ENCODE assay signal across 9 cellular contexts in genomic region chr5:58458851-58459275, GRCh38. TPM values are rescaled to one million over a fixed set of nuclear protein-coding genes. Genes with fewer than 3 reads are reported as not detected.
DNase-seq lines count a peak whose midpoint lies in the region; ATAC-seq lines count a peak whose summit lies in the region.
"Had no signal": no experiment of that assay in that cellular context is flagged by ENCODE, and none has a peak within 500 bp of the region (broad histone marks: within the 10 kb centered on the region; RNA-seq: fewer than 3 reads in every experiment).

No MANE protein-coding gene starts in this region.

- peaks cover 28% of the 10 kb centered on the region for H3K36me3 Mint-ChIP-seq in activated T-helper 17 cell treated with anti-CD3 and anti-CD28 coated beads, Interleukin-2, amount 50 U/mL, for 72 hours (ENCODE audit: low read depth)
- H3K36me3 Mint-ChIP-seq in stimulated activated memory B cell treated with anti-CD40 and anti-IgM and Interleukin-4, amounts not matched to agents 10 μg/mL and 1 μg/mL and 100 μg/mL, for 72 hours, result peaks cover 20% of the 10 kb centered on the region

- peaks cover 8% of the 10 kb centered on the region for H3K4me1 ChIP-seq in iPS-20b (ENCODE audit: insufficient read depth, low read length)

- peaks cover 14% of the 10 kb centered on the region for H3K27me3 Mint-ChIP-seq in activated T-helper 17 cell treated with anti-CD3 and anti-CD28 coated beads, Interleukin-2, amount 50 U/mL, for 72 hours
- no peaks in the 10 kb centered on the region for H3K27me3 Mint-ChIP-seq in stimulated activated memory B cell treated with anti-CD40 and anti-IgM and Interleukin-4, amounts not matched to agents 10 μg/mL and 1 μg/mL and 100 μg/mL, for 72 hours

- H3K4me3 ChIP-seq in iPS-20b (ENCODE audit: low read length), result peak overlapping the region; percentile 84

- no peak overlapping the region for H3K27ac ChIP-seq in iPS-20b (ENCODE audit: low read length)

- H3K4me3 Mint-ChIP-seq in activated T-helper 17 cell treated with anti-CD3 and anti-CD28 coated beads, Interleukin-2, amount 50 U/mL, for 72 hours, result peak overlapping the region; percentile 74
- H3K4me3 Mint-ChIP-seq in stimulated activated memory B cell treated with anti-CD40 and anti-IgM and Interleukin-4, amounts not matched to agents 10 μg/mL and 1 μg/mL and 100 μg/mL, for 72 hours, result peak overlapping the region; percentile 84

- no peak for ATAC-seq in activated T-helper 17 cell treated with anti-CD3 and anti-CD28 coated beads, Interleukin-2, amount 50 U/mL, for 72 hours (replicated peaks)
- no peak for ATAC-seq in stimulated activated memory B cell treated with anti-CD40 and anti-IgM and Interleukin-4, amounts not matched to agents 10 μg/mL and 1 μg/mL and 100 μg/mL, for 72 hours
- no peak for ATAC-seq in GM19324 (IDR thresholded peaks at IDR 0.05; ENCODE audit: low FRiP score, unreplicated experiment)
- no peak for ATAC-seq in HG02642 (IDR thresholded peaks at IDR 0.05; ENCODE audit: poor library complexity, unreplicated experiment)

- peaks cover 41% of the 10 kb centered on the region for H3K36me3 ChIP-seq in iPS-20b (ENCODE audit: insufficient read depth, low read depth, low read length)

- peak in 2 of 3 experiments; percentile 9 to 39 for DNase-seq in NCI-H1417 (lab: John Stamatoyannopoulos, UW)
- DNase-seq in NCI-H1417 treated with DMSO at 0.1 percent for 48 hours (lab: John Stamatoyannopoulos, UW), result no peak
- no peak for DNase-seq in Ammon's horn (ENCODE audit: low spot score)

- H3K27me3 ChIP-seq in iPS-20b (ENCODE audit: insufficient read depth, low read length), result peaks cover 16% of the 10 kb centered on the region

- no peaks in the 10 kb centered on the region for H3K9me3 Mint-ChIP-seq in activated T-helper 17 cell treated with anti-CD3 and anti-CD28 coated beads, Interleukin-2, amount 50 U/mL, for 72 hours
- no peaks in the 10 kb centered on the region for H3K9me3 Mint-ChIP-seq in stimulated activated memory B cell treated with anti-CD40 and anti-IgM and Interleukin-4, amounts not matched to agents 10 μg/mL and 1 μg/mL and 100 μg/mL, for 72 hours

- peak overlapping the region; percentile 36 for H3K27ac Mint-ChIP-seq in activated T-helper 17 cell treated with anti-CD3 and anti-CD28 coated beads, Interleukin-2, amount 50 U/mL, for 72 hours
- H3K27ac Mint-ChIP-seq in stimulated activated memory B cell treated with anti-CD40 and anti-IgM and Interleukin-4, amounts not matched to agents 10 μg/mL and 1 μg/mL and 100 μg/mL, for 72 hours, result no peak overlapping the region

- H3K4me1 Mint-ChIP-seq in activated T-helper 17 cell treated with anti-CD3 and anti-CD28 coated beads, Interleukin-2, amount 50 U/mL, for 72 hours, result peaks cover 12% of the 10 kb centered on the region
- peaks cover 8% of the 10 kb centered on the region for H3K4me1 Mint-ChIP-seq in stimulated activated memory B cell treated with anti-CD40 and anti-IgM and Interleukin-4, amounts not matched to agents 10 μg/mL and 1 μg/mL and 100 μg/mL, for 72 hours

- peak overlapping the region; percentile 57; the same call in 1 of the 2 replicates for H3K9ac ChIP-seq in iPS-20b (ENCODE audit: low read depth, low read length)

- H3K9me3 ChIP-seq in iPS-20b (ENCODE audit: insufficient read depth, low read depth, low read length), result no peaks in the 10 kb centered on the region

RNA-seq across cellular contexts. Expression of gene PLK2, which starts 1.0 kb away (rescaled TPM):
- 1 to 10 TPM; 3.4 to 4.9 TPM for total RNA-seq in activated T-helper 17 cell treated with anti-CD3 and anti-CD28 coated beads, Interleukin-2, amount 50 U/mL, for 72 hours

RNA-seq across cellular contexts. Expression of gene GAPT, which starts 32.4 kb away (rescaled TPM):
- total RNA-seq in activated T-helper 17 cell treated with anti-CD3 and anti-CD28 coated beads, Interleukin-2, amount 50 U/mL, for 72 hours, result not detected
- total RNA-seq: SK-MEL-5 had no signal

Comparison
In these comparisons a context has a peak if more than half of its experiments do, and no peak if none do; other contexts are left out.
1. DNase-seq: peak in NCI-H1417 (2 of 3); none in NCI-H1417 treated with DMSO at 0.1 percent for 48 hours (single experiment) and Ammon's horn (single experiment).